In genomic region chr1:68495968-68496679, GRCh38 we compare ENCODE assay signal across 8 cellular contexts. TPM values are rescaled to one million over a fixed set of nuclear protein-coding genes. Genes with fewer than 3 reads are reported as not detected.
DNase-seq lines count a peak whose midpoint lies in the region; ATAC-seq and TF ChIP-seq lines count a peak whose summit lies in the region.

No MANE protein-coding gene starts in this region.

- H3K27me3 Mint-ChIP-seq in CD4-positive, alpha-beta memory T cell = no peaks in the 10 kb centered on the region

- H3K27ac Mint-ChIP-seq in CD4-positive, alpha-beta memory T cell = peak overlapping the region in 4 of 7 donors; percentile 32 to 76 (median 48)

- intact Hi-C loops in CD4-positive, alpha-beta memory T cell (cut with micrococcal nuclease) = no loop called here

- POLR2A ChIA-PET in CD4-positive, alpha-beta memory T cell (lab: Charles Lee; ENCODE audit: partially characterized antibody) = no interaction called here

- CTCF ChIA-PET in CD4-positive, alpha-beta memory T cell (lab: Charles Lee; ENCODE audit: partially characterized antibody) = no interaction called here

- no peaks in the 10 kb centered on the region for H3K9me3 ChIP-seq in CD4-positive, alpha-beta memory T cell (ENCODE audit: control insufficient read depth in 1 of 2, low read length in 2 of 2)

- H3K27me3 ChIP-seq in CD4-positive, alpha-beta memory T cell (ENCODE audit: insufficient read depth, low read length) = no peaks in the 10 kb centered on the region
- H3K27me3 ChIP-seq in foreskin keratinocyte = no peaks in the 10 kb centered on the region

- H3K4me3 ChIP-seq in CD4-positive, alpha-beta memory T cell (ENCODE audit: low read length in 2 of 2) = peak overlapping the region; percentile 44 to 76
- H3K4me3 ChIP-seq in skin epidermis = peak overlapping the region; percentile 56 to 74 (median 68)

- no peaks in the 10 kb centered on the region for H3K36me3 Mint-ChIP-seq in CD4-positive, alpha-beta memory T cell

- H3K9me3 Mint-ChIP-seq in CD4-positive, alpha-beta memory T cell = no peaks in the 10 kb centered on the region

- ATAC-seq in GM19035 (IDR thresholded peaks at IDR 0.05; ENCODE audit: unreplicated experiment) (peak; percentile 18), SK-N-SH treated with all-trans-retinoic acid at 6 μM for 48 hours (peak; percentile 20), foreskin keratinocyte (peak; percentile 0)

- H3K4me1 Mint-ChIP-seq in CD4-positive, alpha-beta memory T cell = peaks cover 21 to 39% (median 29%) of the 10 kb centered on the region in 4 donors

- H3K27ac ChIP-seq in CD4-positive, alpha-beta memory T cell (ENCODE audit: low read depth, low read length) = no peak overlapping the region
- H3K27ac ChIP-seq in foreskin keratinocyte (peak overlapping the region; percentile 70), skin epidermis (peak overlapping the region in 6 of 21 experiments; percentile 4 to 48 (median 29))

- no peaks in the 10 kb centered on the region for H3K36me3 ChIP-seq in CD4-positive, alpha-beta memory T cell (ENCODE audit: insufficient read depth, low read length)

- TF ChIP-seq CTCF in foreskin keratinocyte (conservative IDR thresholded peaks at IDR 0.05) = peak; percentile 25

- DNase-seq in CD4-positive, alpha-beta memory T cell = peak in 1 of 5 donors; percentile 1
- DNase-seq in HK-2 (ENCODE audit: unreplicated experiment) (peak; percentile 8), foreskin keratinocyte (peak in 1 of 2 donors; percentile 19), activated gamma-delta T cell treated with Interleukin-2 at 50 U/mL for 16 hours (no peak)
- DNase-seq in stimulated activated CD4-positive, alpha-beta T cell treated with anti-CD3 and anti-CD28 coated beads, Interleukin-4, amount 100 ng/mL, for 4 hours = no peak

- H3K4me1 ChIP-seq in CD4-positive, alpha-beta memory T cell (ENCODE audit: insufficient read depth, low read length) = peaks cover 23% of the 10 kb centered on the region
- H3K4me1 ChIP-seq in foreskin keratinocyte = peaks cover 10% of the 10 kb centered on the region

- peak overlapping the region; percentile 87 to 94 (median 92) for H3K4me3 Mint-ChIP-seq in CD4-positive, alpha-beta memory T cell

TF ChIP-seq in SK-N-SH treated with all-trans-retinoic acid at 6 μM for 48 hours, 23 proteins besides CTCF, POLR2A, EP300 and RAD21:
- TF ChIP-seq PPARA (CRISPR knock-in tag; IDR thresholded peaks at IDR 0.05; ENCODE audit: borderline replicate concordance) (no peak), TCF4 (CRISPR knock-in tag; IDR thresholded peaks at IDR 0.05; ENCODE audit: borderline replicate concordance) (no peak), TSHZ2 (CRISPR knock-in tag; IDR thresholded peaks at IDR 0.05) (no peak), SNAI2 (CRISPR knock-in tag; IDR thresholded peaks at IDR 0.05) (no peak), ARNTL (CRISPR knock-in tag; IDR thresholded peaks at IDR 0.05; ENCODE audit: borderline replicate concordance, low read depth) (no peak), ESRRG (CRISPR knock-in tag; IDR thresholded peaks at IDR 0.05) (no peak), ZNF70 (CRISPR knock-in tag; IDR thresholded peaks at IDR 0.05) (no peak), TOX (CRISPR knock-in tag; IDR thresholded peaks at IDR 0.05; ENCODE audit: borderline replicate concordance) (no peak), OSR1 (CRISPR knock-in tag; IDR thresholded peaks at IDR 0.05) (no peak)

RNA-seq across cellular contexts. Expression of gene DEPDC1, which starts 0.8 kb away (rescaled TPM):
- not detected for total RNA-seq in CD4-positive, alpha-beta memory T cell
- not detected for polyA plus RNA-seq in CD4-positive, alpha-beta memory T cell
- total RNA-seq in foreskin keratinocyte = 23.3 and 30.2 TPM in 2 replicates
- 6.3 and 9.8 TPM in 2 replicates for polyA plus RNA-seq in foreskin keratinocyte

RNA-seq across cellular contexts. Expression of gene RPE65, which starts 46.4 kb away (rescaled TPM):
- total RNA-seq in CD4-positive, alpha-beta memory T cell = not detected
- not detected for polyA plus RNA-seq in CD4-positive, alpha-beta memory T cell
- not detected in 2 replicates for total RNA-seq in foreskin keratinocyte
- polyA plus RNA-seq in foreskin keratinocyte = not detected in 2 replicates

Comparison
In these comparisons a context has a peak if more than half of its experiments do, and no peak if none do; other contexts are left out.
1. RNA of gene DEPDC1, which starts 0.8 kb away (total RNA-seq): 23.3 to 30.2 TPM in foreskin keratinocyte; not detected in CD4-positive, alpha-beta memory T cell; every median in the first group is over 10 times any median in the second.
2. Peak in every context shown above with its lines, with median percentiles within 50 percentile points of each other: ATAC-seq.